Comparison of ENCODE assay signal across 11 cellular contexts in the genomic region with DNA sequence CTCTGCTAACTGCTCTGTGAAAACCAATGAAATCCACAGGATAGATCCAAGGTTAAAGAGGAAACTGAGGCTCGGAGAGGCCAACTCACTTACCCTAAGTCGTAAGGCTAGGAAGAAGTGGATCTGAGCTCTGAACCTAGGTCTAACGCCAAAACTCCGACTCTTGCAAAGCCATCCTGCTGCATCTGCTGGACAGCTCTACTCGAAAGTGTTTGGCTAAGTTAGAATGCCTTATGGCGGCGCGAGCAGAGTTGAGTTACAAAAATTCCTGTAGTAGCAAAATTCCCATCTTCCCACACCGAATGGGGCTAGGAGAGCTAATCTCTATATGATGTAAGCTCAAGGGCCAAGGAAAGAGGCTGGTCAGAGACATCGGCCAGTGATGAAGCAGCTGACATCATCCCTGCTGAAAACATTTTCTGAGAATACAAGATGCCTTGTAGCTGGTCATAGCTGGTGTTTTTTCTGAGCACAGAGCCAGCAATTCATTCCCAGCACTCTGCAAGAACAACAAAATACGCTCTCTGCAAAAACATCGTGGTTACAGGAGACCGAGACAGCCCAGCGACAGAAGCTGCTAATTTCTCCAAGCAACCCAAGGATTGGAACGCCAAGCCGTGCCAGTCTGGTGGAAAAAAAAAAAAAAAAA. TPM values are rescaled to one million over a fixed set of nuclear protein-coding genes. Genes with fewer than 3 reads are reported as not detected.
DNase-seq lines count a peak whose midpoint lies in the region; ATAC-seq and TF ChIP-seq lines count a peak whose summit lies in the region.
"Had no signal": no experiment of that assay in that cellular context is flagged by ENCODE, and none has a peak within 500 bp of the region (broad histone marks: within the 10 kb centered on the region; RNA-seq: fewer than 3 reads in every experiment).

No MANE protein-coding gene starts in this region.

- H3K9me3 Mint-ChIP-seq in CD4-positive, CD25-positive, alpha-beta regulatory T cell: peaks cover 0 to 2% (median 0%) of the 10 kb centered on the region in 7 donors
- H3K9me3 Mint-ChIP-seq: stimulated activated naive CD8-positive, alpha-beta T cell treated with anti-CD3 and anti-CD28 coated beads, Interleukin-15, amount 100 ng/mL, for 72 hours had no signal

- H3F3A ChIP-seq in MM.1S (ENCODE audit: insufficient read depth, low read length) (peaks cover 15% of the 10 kb centered on the region), neural cell (ENCODE audit: insufficient read depth, low read length, poor library complexity, severe bottlenecking) (no peaks in the 10 kb centered on the region)

- peak overlapping the region; percentile 77 to 100 (median 91) for H3K27ac Mint-ChIP-seq in CD4-positive, CD25-positive, alpha-beta regulatory T cell

- H2AFZ ChIP-seq in MM.1S (ENCODE audit: low read length): no peak overlapping the region
- no peak overlapping the region for H2AFZ ChIP-seq in neural cell (ENCODE audit: low read depth, low read length)

- no peak for TF ChIP-seq EP300 in neural cell (conservative IDR thresholded peaks at IDR 0.05; ENCODE audit: poor library complexity, severe bottlenecking)

- H3K4me2 ChIP-seq in MM.1S (ENCODE audit: low read depth, low read length) (peak overlapping the region; percentile 89; the same call in 1 of the 2 replicates), neural cell (ENCODE audit: low read length) (no peak overlapping the region)

- peaks cover 21% of the 10 kb centered on the region for H3K36me3 ChIP-seq in CD4-positive, CD25-positive, alpha-beta regulatory T cell (ENCODE audit: control insufficient read depth, insufficient read depth, low read length)
- H3K36me3 ChIP-seq in MM.1S (replicated peaks; ENCODE audit: insufficient read depth, low read length): no peaks in the 10 kb centered on the region
- no peaks in the 10 kb centered on the region for H3K36me3 ChIP-seq in neural cell (ENCODE audit: insufficient read depth, low read length)

- H3K9ac ChIP-seq in MM.1S (ENCODE audit: low read length): peak overlapping the region; percentile 99; the same call in 1 of the 2 replicates
- H3K9ac ChIP-seq in neural cell (ENCODE audit: low read length): peak overlapping the region; percentile 96

- no peaks in the 10 kb centered on the region for H3K27me3 ChIP-seq in CD4-positive, CD25-positive, alpha-beta regulatory T cell (ENCODE audit: control insufficient read depth, insufficient read depth, low read length)
- no peaks in the 10 kb centered on the region for H3K27me3 ChIP-seq in MM.1S (replicated peaks; ENCODE audit: insufficient read depth, low read length)
- H3K27me3 ChIP-seq in neural cell (ENCODE audit: insufficient read depth, low read depth, low read length): no peaks in the 10 kb centered on the region
- H3K27me3 ChIP-seq: right lobe of liver had no signal

- no peak for TF ChIP-seq RAD21 in neural cell (conservative IDR thresholded peaks at IDR 0.05)

- H3K4me3 Mint-ChIP-seq in CD4-positive, CD25-positive, alpha-beta regulatory T cell: peak overlapping the region; percentile 81 to 98 (median 90)

- no peak overlapping the region for H3K4me3 ChIP-seq in CD4-positive, CD25-positive, alpha-beta regulatory T cell (ENCODE audit: low read depth, low read length)
- no peak overlapping the region for H3K4me3 ChIP-seq in MM.1S (ENCODE audit: low read length)
- H3K4me3 ChIP-seq in coronary artery: peak overlapping the region; percentile 98
- peak overlapping the region; percentile 88 for H3K4me3 ChIP-seq in neural cell (ENCODE audit: low read length)

- peaks cover 10% of the 10 kb centered on the region for H3K27me3 Mint-ChIP-seq in CD4-positive, CD25-positive, alpha-beta regulatory T cell
- H3K27me3 Mint-ChIP-seq: stimulated activated naive CD8-positive, alpha-beta T cell treated with anti-CD3 and anti-CD28 coated beads, Interleukin-15, amount 100 ng/mL, for 72 hours had no signal

- peaks cover 7% of the 10 kb centered on the region for H3K36me3 Mint-ChIP-seq in CD4-positive, CD25-positive, alpha-beta regulatory T cell

- H3K9me2 ChIP-seq in MM.1S (replicated peaks; ENCODE audit: insufficient read depth, low read length) (no peaks in the 10 kb centered on the region), neural cell (ENCODE audit: insufficient read depth, low read length) (no peaks in the 10 kb centered on the region)

- no peak for DNase-seq in CD4-positive, CD25-positive, alpha-beta regulatory T cell
- no peak for DNase-seq in MM.1S
- no peak for DNase-seq in coronary artery (ENCODE audit: low spot score)
- no peak for DNase-seq in NCI-H2171 (lab: John Stamatoyannopoulos, UW)
- no peak for DNase-seq in activated CD4-positive, CD25-positive, alpha-beta regulatory T cell treated with anti-CD3 and anti-CD28 coated beads, Interleukin-2, amount 50 U/mL, for 72 hours
- no peak for DNase-seq in activated CD4-positive, alpha-beta T cell treated with anti-CD3 and anti-CD28 coated beads, Interleukin-2, amount 50 U/mL, for 1 hour
- DNase-seq: activated CD8-positive, alpha-beta memory T cell treated with anti-CD3 and anti-CD28 coated beads, Interleukin-2, amount 50 U/mL, for 48 hours; stimulated activated naive CD8-positive, alpha-beta T cell treated with anti-CD3 and anti-CD28 coated beads, Interleukin-15, amount 100 ng/mL, for 72 hours had no signal

- H3K79me2 ChIP-seq in MM.1S (ENCODE audit: low read length) (peaks cover 66% of the 10 kb centered on the region), neural cell (replicated peaks; ENCODE audit: insufficient read depth, low read length) (peaks cover 36% of the 10 kb centered on the region)

- no peak overlapping the region for H3K27ac ChIP-seq in CD4-positive, CD25-positive, alpha-beta regulatory T cell (ENCODE audit: insufficient read depth, low read length, poor library complexity, severe bottlenecking)
- H3K27ac ChIP-seq in MM.1S (ENCODE audit: low read length): no peak overlapping the region
- H3K27ac ChIP-seq in coronary artery: no peak overlapping the region
- H3K27ac ChIP-seq in neural cell (ENCODE audit: low read length): no peak overlapping the region

- H4K20me1 ChIP-seq in MM.1S (ENCODE audit: insufficient read depth, low read length) (no peaks in the 10 kb centered on the region), neural cell (ENCODE audit: insufficient read depth) (no peaks in the 10 kb centered on the region)

- H3K9me3 ChIP-seq in CD4-positive, CD25-positive, alpha-beta regulatory T cell (ENCODE audit: control insufficient read depth in 2 of 2, low read length in 2 of 2): no peaks in the 10 kb centered on the region
- H3K9me3 ChIP-seq in MM.1S (replicated peaks; ENCODE audit: insufficient read depth, low read length): no peaks in the 10 kb centered on the region
- no peaks in the 10 kb centered on the region for H3K9me3 ChIP-seq in neural cell (ENCODE audit: low read length)
- H3K9me3 ChIP-seq: right lobe of liver had no signal

- peaks cover 10 to 44% (median 33%) of the 10 kb centered on the region in 4 donors for H3K4me1 Mint-ChIP-seq in CD4-positive, CD25-positive, alpha-beta regulatory T cell

- ATAC-seq in CD4-positive, CD25-positive, alpha-beta regulatory T cell (ENCODE audit: low read depth in 2 of 2): no peak
- ATAC-seq in HG02870 (IDR thresholded peaks at IDR 0.05; ENCODE audit: unreplicated experiment): no peak
- ATAC-seq: right lobe of liver; stimulated activated naive CD8-positive, alpha-beta T cell treated with anti-CD3 and anti-CD28 coated beads, Interleukin-15, amount 100 ng/mL, for 72 hours had no signal

- H3K4me1 ChIP-seq in CD4-positive, CD25-positive, alpha-beta regulatory T cell (ENCODE audit: control insufficient read depth, insufficient read depth, low read length, poor library complexity, severe bottlenecking): peaks cover 30% of the 10 kb centered on the region
- H3K4me1 ChIP-seq in MM.1S (ENCODE audit: low read length): peaks cover 15% of the 10 kb centered on the region

- no peak for TF ChIP-seq CTCF in MM.1S (IDR thresholded peaks at IDR 0.05; ENCODE audit: low read length)
- TF ChIP-seq CTCF in coronary artery (IDR thresholded peaks at IDR 0.05): no peak
- no peak for TF ChIP-seq CTCF in neural cell (IDR thresholded peaks at IDR 0.05; ENCODE audit: poor library complexity, severe bottlenecking)

TF ChIP-seq in neural cell, 6 proteins besides CTCF, POLR2A, EP300 and RAD21 (continues in another document):
- TF ChIP-seq MXI1 (conservative IDR thresholded peaks at IDR 0.05; ENCODE audit: poor library complexity, severe bottlenecking): no peak
- TF ChIP-seq TAF1 (IDR thresholded peaks at IDR 0.05; ENCODE audit: low read depth): no peak
- no peak for TF ChIP-seq SMC3 (conservative IDR thresholded peaks at IDR 0.05; ENCODE audit: poor library complexity)
- TF ChIP-seq EZH2 (IDR thresholded peaks at IDR 0.05; ENCODE audit: borderline replicate concordance, insufficient read depth, low read length, poor library complexity, severe bottlenecking): no peak
- no peak for TF ChIP-seq REST (IDR thresholded peaks at IDR 0.05; ENCODE audit: borderline replicate concordance)

RNA-seq across cellular contexts. Expression of gene SPATA2, which starts 1.8 kb away (rescaled TPM):
- 19.1 TPM for total RNA-seq in CD4-positive, CD25-positive, alpha-beta regulatory T cell
- polyA plus RNA-seq in CD4-positive, CD25-positive, alpha-beta regulatory T cell: 1 to 10 TPM; 2.1 to 3.4 (median 2.9) TPM
- 1.7 and 1.9 TPM in 2 replicates for polyA plus RNA-seq in neural cell
- polyA minus RNA-seq in neural cell: 2.9 and 3.9 TPM in 2 replicates

RNA-seq across cellular contexts. Expression of gene RNF114, which starts 22.7 kb away (rescaled TPM):
- 132 TPM for total RNA-seq in CD4-positive, CD25-positive, alpha-beta regulatory T cell
- polyA plus RNA-seq in CD4-positive, CD25-positive, alpha-beta regulatory T cell: 100 to 1,000 TPM; 134 to 147 (median 146) TPM
- polyA plus RNA-seq in neural cell: 109 and 129 TPM in 2 replicates
- 70.1 and 73.2 TPM in 2 replicates for polyA minus RNA-seq in neural cell

Comparison
In these comparisons a context has a peak if more than half of its experiments do, and no peak if none do; other contexts are left out.
1. H3K4me3 ChIP-seq: peak in coronary artery (single experiment) and neural cell (single experiment); none in CD4-positive, CD25-positive, alpha-beta regulatory T cell (single experiment) and MM.1S (single experiment).